In genomic region chr1:42923367-42924248, GRCh38 we compare ENCODE assay signal across 8 cellular contexts. TPM values are rescaled to one million over a fixed set of nuclear protein-coding genes. Genes with fewer than 3 reads are reported as not detected.
A peak's percentile ranks its signal among the peaks of the same experiment; 100 is the strongest.
DNase-seq lines count a peak whose midpoint lies in the region; ATAC-seq, FAIRE-seq and TF ChIP-seq lines count a peak whose summit lies in the region.

No MANE protein-coding gene starts in this region.

- H3K9me3 ChIP-seq in endothelial cell of umbilical vein (replicated peaks; ENCODE audit: control insufficient read depth, insufficient read depth, low read length) (no peaks in the 10 kb centered on the region), neuronal stem cell (replicated peaks in 1 of 2; ENCODE audit: control insufficient read depth in 2 of 2, insufficient read depth in 1 of 2, low read depth in 1 of 2, low read length in 2 of 2) (peaks cover 0 to 6% of the 10 kb centered on the region in 2 donors)

- no peak overlapping the region for H3K14ac ChIP-seq in neuronal stem cell (ENCODE audit: low read length)

- peak overlapping the region; percentile 54 for H3K4me3 ChIP-seq in GM08714 (ENCODE audit: low read length)
- peak overlapping the region; percentile 63 to 87 (median 81) for H3K4me3 ChIP-seq in endothelial cell of umbilical vein (replicated peaks in 1 of 3; ENCODE audit: insufficient read depth in 1 of 3, low read depth in 1 of 3, low read length in 3 of 3)
- peak overlapping the region in 1 of 2 donors; percentile 77 for H3K4me3 ChIP-seq in neuronal stem cell (ENCODE audit: low read length in 2 of 2)

- DNase-seq in RKO (ENCODE audit: low spot score) (peak; percentile 36), endothelial cell of umbilical vein (ENCODE audit: low read depth, low spot score) (no peak), neuronal stem cell (ENCODE audit: low spot score) (no peak)
- no peak for DNase-seq in stimulated activated CD4-positive, alpha-beta T cell treated with anti-CD3 and anti-CD28 coated beads, Interleukin-1b, Interleukin-23, amount 100 ng/mL, for 48 hours

- H3K4ac ChIP-seq in neuronal stem cell (ENCODE audit: low read length): no peak overlapping the region

- BruUV-seq in endothelial cell of umbilical vein (replicated peaks; lab: Mats Ljungman, UMichigan): TSS peak; percentile 27

- H3K27me3 ChIP-seq in endothelial cell of umbilical vein (ENCODE audit: control insufficient read depth in 2 of 2, insufficient read depth in 2 of 2, low read length in 2 of 2) (no peaks in the 10 kb centered on the region), neuronal stem cell (ENCODE audit: control insufficient read depth in 3 of 3, insufficient read depth in 3 of 3, low read depth in 1 of 3, low read length in 3 of 3) (no peaks in the 10 kb centered on the region)

- no peaks in the 10 kb centered on the region for H3K9me1 ChIP-seq in endothelial cell of umbilical vein (replicated peaks; ENCODE audit: control insufficient read depth, extremely low read depth, insufficient read depth, low read length)

- peak overlapping the region; percentile 94 for H3K4me2 ChIP-seq in endothelial cell of umbilical vein (ENCODE audit: insufficient read depth, low read length)
- peak overlapping the region; percentile 82 for H3K4me2 ChIP-seq in neuronal stem cell (ENCODE audit: insufficient read depth, low read length, poor library complexity, severe bottlenecking)

- H3K79me1 ChIP-seq in neuronal stem cell (ENCODE audit: low read depth, low read length): no peaks in the 10 kb centered on the region

- FAIRE-seq in endothelial cell of umbilical vein (lab: Jason Lieb, UNC): peak; percentile 21

- H2AFZ ChIP-seq in endothelial cell of umbilical vein (ENCODE audit: low read depth, low read length) (peak overlapping the region; percentile 91), neuronal stem cell (ENCODE audit: low read length) (no peak overlapping the region)

- no peaks in the 10 kb centered on the region for H4K20me1 ChIP-seq in endothelial cell of umbilical vein (replicated peaks; ENCODE audit: control insufficient read depth, extremely low read depth, insufficient read depth, low read length)

- intact Hi-C loops in endothelial cell of umbilical vein (cut with micrococcal nuclease): loop anchor here (1.0 to 5.0 kb wide), 5 partner anchors 10 to 156 kb away; partner anchors contain the start of genes C1orf50, P3H1 and SLC2A1

- TF ChIP-seq CTCF in endothelial cell of umbilical vein (IDR thresholded peaks at IDR 0.05; ENCODE audit: extremely low read depth in 1 of 2, insufficient read depth in 1 of 2, low read depth in 1 of 2, low read length in 2 of 2): no peak

- H2BK120ac ChIP-seq in neuronal stem cell (ENCODE audit: low read depth, low read length): no peak overlapping the region

- H2BK15ac ChIP-seq in neuronal stem cell (ENCODE audit: low read length): no peak overlapping the region

- H3K18ac ChIP-seq in neuronal stem cell (ENCODE audit: low read length): peak overlapping the region; percentile 90

- TF ChIP-seq POLR2A in endothelial cell of umbilical vein (IDR thresholded peaks at IDR 0.05; ENCODE audit: low read depth, low read length): no peak

- WGBS in neuronal stem cell (ENCODE audit: extremely low coverage in 2 of 2, insufficient read length in 2 of 2, insufficient replicate concordance in 1 of 2), 2 donors: no CpG with 5 or more reads among the region's 23 CpGs

- peak overlapping the region; percentile 75 for H3K27ac ChIP-seq in endothelial cell of umbilical vein (ENCODE audit: insufficient read depth, low read depth, low read length)
- peak overlapping the region; percentile 95 for H3K27ac ChIP-seq in neuronal stem cell (replicated peaks; ENCODE audit: low read length)

- H3K9ac ChIP-seq in endothelial cell of umbilical vein (replicated peaks; ENCODE audit: extremely low read depth, insufficient read depth, low read length) (peak overlapping the region; percentile 91), neuronal stem cell (ENCODE audit: low read depth, low read length, poor library complexity) (no peak overlapping the region)

- no peak overlapping the region for H4K8ac ChIP-seq in neuronal stem cell (ENCODE audit: low read depth, low read length)

- H4K91ac ChIP-seq in neuronal stem cell (ENCODE audit: low read depth, low read length, poor library complexity): no peak overlapping the region

- H3K4me1 ChIP-seq in endothelial cell of umbilical vein (ENCODE audit: control insufficient read depth, extremely low read depth, insufficient read depth, low read length): peaks cover 10% of the 10 kb centered on the region
- peaks cover 3 to 13% of the 10 kb centered on the region in 2 donors for H3K4me1 ChIP-seq in neuronal stem cell (ENCODE audit: control insufficient read depth in 2 of 2, insufficient read depth in 1 of 2, low read depth in 1 of 2, low read length in 2 of 2)

- CTCF ChIA-PET in endothelial cell of umbilical vein (lab: Charles Lee): interaction anchor here (0.6 to 16.3 kb wide), 51 partner anchors 9 to 491 kb away, joined by 3 to 1298 read pairs (median 4); partner anchors contain the start of genes C1orf50, ERMAP, P3H1 and SLC2A1

- dilution Hi-C loops in endothelial cell of umbilical vein (cut with MboI; ENCODE audit: extremely low pct_ligation_motif_present, low sequenced_read_pairs): loop anchor here (25.0 kb wide), 1 partner anchor 139 kb away; no protein-coding TSS in a partner anchor

- no peak overlapping the region for H2AK5ac ChIP-seq in neuronal stem cell (ENCODE audit: low read depth, low read length)

- H3K79me2 ChIP-seq in endothelial cell of umbilical vein (ENCODE audit: control insufficient read depth, insufficient read depth, low read length): no peaks in the 10 kb centered on the region

- POLR2A ChIA-PET in endothelial cell of umbilical vein (lab: Charles Lee): no interaction called here

- peak overlapping the region; percentile 96 for H3K23ac ChIP-seq in neuronal stem cell (ENCODE audit: low read depth, low read length, poor library complexity)

- H3K36me3 ChIP-seq in endothelial cell of umbilical vein (ENCODE audit: control insufficient read depth in 2 of 2, extremely low read depth in 1 of 2, insufficient read depth in 2 of 2, low read length in 2 of 2): peaks cover 3 to 17% of the 10 kb centered on the region in 2 experiments
- peaks cover 29 to 46% of the 10 kb centered on the region in 2 donors for H3K36me3 ChIP-seq in neuronal stem cell (replicated peaks in 1 of 2; ENCODE audit: control insufficient read depth in 2 of 2, insufficient read depth in 2 of 2, low read length in 2 of 2)

- H2BK12ac ChIP-seq in neuronal stem cell (ENCODE audit: low read length): no peak overlapping the region

- ATAC-seq in GM19395 (IDR thresholded peaks at IDR 0.05; ENCODE audit: unreplicated experiment) (no peak), HG02763 (IDR thresholded peaks at IDR 0.05; ENCODE audit: unreplicated experiment) (no peak), HG02588 (IDR thresholded peaks at IDR 0.05; ENCODE audit: unreplicated experiment) (no peak)

- no peak overlapping the region for H2BK5ac ChIP-seq in neuronal stem cell (ENCODE audit: low read length)

TF ChIP-seq in endothelial cell of umbilical vein, 7 proteins besides CTCF, POLR2A, EP300 and RAD21:
- no peak for TF ChIP-seq GATA2 (IDR thresholded peaks at IDR 0.05; ENCODE audit: insufficient read depth, insufficient read length, low read depth, low read length)

RNA-seq across cellular contexts. Expression of gene SLC2A1, which starts 35.1 kb away (rescaled TPM):
- 38.7 and 42.2 TPM in 2 replicates for total RNA-seq in endothelial cell of umbilical vein
- polyA plus RNA-seq in endothelial cell of umbilical vein: 46.5 and 52.5 TPM in 2 replicates
- polyA plus RNA-seq in endothelial cell of umbilical vein (2011; cell fraction: cytosol; rRNA removed): 21.5 and 24.7 TPM in 2 replicates
- 28.6 and 30.8 TPM in 2 replicates for polyA plus RNA-seq in endothelial cell of umbilical vein (2011; cell fraction: nucleus; rRNA removed)
- polyA plus RNA-seq in endothelial cell of umbilical vein (2012): 15.0 and 15.9 TPM in 2 replicates
- polyA minus RNA-seq in endothelial cell of umbilical vein: 37.1 and 43.2 TPM in 2 replicates
- 19.2 TPM for polyA minus RNA-seq in endothelial cell of umbilical vein (2011; cell fraction: cytosol; rRNA and poly(A)+ RNA removed)
- 21.7 and 24.7 TPM in 2 replicates for polyA minus RNA-seq in endothelial cell of umbilical vein (2011; cell fraction: nucleus; rRNA and poly(A)+ RNA removed)
- 350 TPM for polyA plus RNA-seq in neuronal stem cell (2013, experiment 1 of 2)
- polyA plus RNA-seq in neuronal stem cell (2013, experiment 2 of 2): 351 TPM
